Comparison of ENCODE assay signal across 9 cellular contexts in genomic region chr5:32712463-32713395, GRCh38. TPM values are rescaled to one million over a fixed set of nuclear protein-coding genes. Genes with fewer than 3 reads are reported as not detected.
DNase-seq lines count a peak whose midpoint lies in the region; TF ChIP-seq lines count a peak whose summit lies in the region.
"Had no signal": no experiment of that assay in that cellular context is flagged by ENCODE, and none has a peak within 500 bp of the region (broad histone marks: within the 10 kb centered on the region; RNA-seq: fewer than 3 reads in every experiment).

No MANE protein-coding gene starts in this region.

- H4K91ac ChIP-seq in mesenchymal stem cell (ENCODE audit: low read length), result peak overlapping the region; percentile 46

- intact Hi-C loops in tibial artery (cut with DNase I; ENCODE audit: low total_unique reads), result loop anchor here (5.0 kb wide), 2 partner anchors 50 to 140 kb away; no protein-coding TSS in a partner anchor

- H3K9me3 ChIP-seq in mesenchymal stem cell (ENCODE audit: control insufficient read depth, low read length), result no peaks in the 10 kb centered on the region
- peaks cover 0 to under 1% (median 0%) of the 10 kb centered on the region in 3 donors for H3K9me3 ChIP-seq in tibial artery
- H3K9me3 ChIP-seq: colonic mucosa had no signal

- H3K27me3 ChIP-seq in brain microvascular endothelial cell (replicated peaks), result no peaks in the 10 kb centered on the region
- H3K27me3 ChIP-seq in mesenchymal stem cell (ENCODE audit: control insufficient read depth in 1 of 2, insufficient read depth in 1 of 2, low read length in 2 of 2), result peaks cover 24 to 34% of the 10 kb centered on the region in 2 experiments
- H3K27me3 ChIP-seq in tibial artery, result no peaks in the 10 kb centered on the region

- H3K36me3 ChIP-seq in brain microvascular endothelial cell (replicated peaks) (no peaks in the 10 kb centered on the region), mesenchymal stem cell (ENCODE audit: control insufficient read depth in 1 of 2, insufficient read depth in 2 of 2, low read depth in 1 of 2, low read length in 2 of 2) (no peaks in the 10 kb centered on the region), tibial artery (no peaks in the 10 kb centered on the region)
- H3K36me3 ChIP-seq: colonic mucosa had no signal

- H2AK5ac ChIP-seq in mesenchymal stem cell (ENCODE audit: low read length, severe bottlenecking), result no peak overlapping the region

- H3K18ac ChIP-seq in mesenchymal stem cell (ENCODE audit: low read depth in 1 of 2, low read length in 2 of 2), result peak overlapping the region; percentile 39 to 82

- H2BK12ac ChIP-seq in mesenchymal stem cell (ENCODE audit: low read length in 2 of 2), result no peak overlapping the region

- TF ChIP-seq CTCF in brain microvascular endothelial cell (IDR thresholded peaks at IDR 0.05; ENCODE audit: low read depth, low read length, missing control alignments) (peak; percentile 27), tibial artery (IDR thresholded peaks at IDR 0.05) (peak in 1 of 2 experiments; percentile 28)

- H3K4ac ChIP-seq in mesenchymal stem cell (ENCODE audit: low read depth in 1 of 2, low read length in 2 of 2), result peak overlapping the region in 1 of 2 experiments; percentile 71

- peak; percentile 34 to 39 for DNase-seq in activated T-cell treated with anti-CD3 and anti-CD28 coated beads, Interleukin-2, amount 50 U/mL, for 48 hours
- DNase-seq in activated T-cell treated with anti-CD3 and anti-CD28 coated beads, Interleukin-2, amount 50 U/mL, for 1 hour, result no peak
- no peak for DNase-seq in brain microvascular endothelial cell
- peak; percentile 30 for DNase-seq in mesenchymal stem cell
- DNase-seq in tibial artery, result no peak
- no peak for DNase-seq in NCI-H1092 treated with DMSO at 0.1 percent for 48 hours (lab: John Stamatoyannopoulos, UW)
- DNase-seq in NCI-H526 treated with DMSO at 0.1 percent for 48 hours (lab: John Stamatoyannopoulos, UW), result no peak
- DNase-seq in DMS153 treated with DMSO at 0.1 percent for 48 hours (lab: John Stamatoyannopoulos, UW; ENCODE audit: unreplicated experiment), result no peak
- DNase-seq: colonic mucosa had no signal

- H2AFZ ChIP-seq in mesenchymal stem cell (ENCODE audit: low read depth, low read length), result no peak overlapping the region

- H3K4me1 ChIP-seq in mesenchymal stem cell (ENCODE audit: control insufficient read depth, insufficient read depth, low read depth, low read length) (peaks cover 41% of the 10 kb centered on the region), tibial artery (peaks cover 0 to 26% (median 11%) of the 10 kb centered on the region in 4 donors)
- H3K4me1 ChIP-seq: colonic mucosa had no signal

- H2BK15ac ChIP-seq in mesenchymal stem cell (ENCODE audit: low read depth, poor library complexity, severe bottlenecking), result no peak overlapping the region

- H3K27ac ChIP-seq in brain microvascular endothelial cell (no peak overlapping the region), mesenchymal stem cell (ENCODE audit: low read length, poor library complexity, severe bottlenecking) (no peak overlapping the region), tibial artery (peak overlapping the region; percentile 77 to 95)
- H3K27ac ChIP-seq: colonic mucosa had no signal

- H3K9ac ChIP-seq in mesenchymal stem cell (ENCODE audit: low read length), result peak overlapping the region; percentile 59

- no peaks in the 10 kb centered on the region for H3K79me1 ChIP-seq in mesenchymal stem cell (replicated peaks; ENCODE audit: low read length, poor library complexity, severe bottlenecking)

- H4K8ac ChIP-seq in mesenchymal stem cell (ENCODE audit: low read length), result no peak overlapping the region

- H3K23ac ChIP-seq in mesenchymal stem cell (ENCODE audit: low read length in 2 of 2), result no peak overlapping the region

- peak overlapping the region; percentile 92 for H3K4me2 ChIP-seq in mesenchymal stem cell (ENCODE audit: low read length, poor library complexity, severe bottlenecking)

- H3K4me3 ChIP-seq in brain microvascular endothelial cell (ENCODE audit: low read depth, low read length) (peak overlapping the region; percentile 69), mesenchymal stem cell (ENCODE audit: insufficient read depth in 1 of 2, low read depth in 1 of 2, low read length in 2 of 2) (peak overlapping the region; percentile 58 to 78), tibial artery (peak overlapping the region; percentile 76 to 78)

- no peak overlapping the region for H2BK5ac ChIP-seq in mesenchymal stem cell (ENCODE audit: low read depth, low read length, poor library complexity, severe bottlenecking)

- H3K14ac ChIP-seq in mesenchymal stem cell (ENCODE audit: low read length in 2 of 2), result no peak overlapping the region

- peak overlapping the region; percentile 27 for H2BK120ac ChIP-seq in mesenchymal stem cell (ENCODE audit: low read depth, low read length)

- 11% methylated on average over 58 of the region's 59 CpGs for WGBS in mesenchymal stem cell

- in situ Hi-C loops in brain microvascular endothelial cell (cut with HindIII; ENCODE audit: low pct_ligation_motif_present, low sequenced_read_pairs), result no loop called here

RNA-seq across cellular contexts. Expression of gene NPR3, which starts 1.6 kb away (rescaled TPM):
- 28.2 TPM for polyA plus RNA-seq in mesenchymal stem cell (2013, experiment 1 of 2)
- 26.0 TPM for polyA plus RNA-seq in mesenchymal stem cell (2013, experiment 2 of 2)

Comparison
In these comparisons a context has a peak if more than half of its experiments do, and no peak if none do; other contexts are left out.
1. DNase-seq: peak in activated T-cell treated with anti-CD3 and anti-CD28 coated beads, Interleukin-2, amount 50 U/mL, for 48 hours (2 of 2) and mesenchymal stem cell (single experiment); none in activated T-cell treated with anti-CD3 and anti-CD28 coated beads, Interleukin-2, amount 50 U/mL, for 1 hour (single experiment), brain microvascular endothelial cell (single experiment), tibial artery (0 of 2), NCI-H1092 treated with DMSO at 0.1 percent for 48 hours (single experiment), NCI-H526 treated with DMSO at 0.1 percent for 48 hours (single experiment) and DMS153 treated with DMSO at 0.1 percent for 48 hours (single experiment).
2. H3K27ac ChIP-seq: peak in tibial artery (2 of 2); none in brain microvascular endothelial cell (single experiment) and mesenchymal stem cell (single experiment).
3. Peak in every context shown above with its lines, with median percentiles within 50 percentile points of each other: H3K4me3 ChIP-seq.